In the genomic region with DNA sequence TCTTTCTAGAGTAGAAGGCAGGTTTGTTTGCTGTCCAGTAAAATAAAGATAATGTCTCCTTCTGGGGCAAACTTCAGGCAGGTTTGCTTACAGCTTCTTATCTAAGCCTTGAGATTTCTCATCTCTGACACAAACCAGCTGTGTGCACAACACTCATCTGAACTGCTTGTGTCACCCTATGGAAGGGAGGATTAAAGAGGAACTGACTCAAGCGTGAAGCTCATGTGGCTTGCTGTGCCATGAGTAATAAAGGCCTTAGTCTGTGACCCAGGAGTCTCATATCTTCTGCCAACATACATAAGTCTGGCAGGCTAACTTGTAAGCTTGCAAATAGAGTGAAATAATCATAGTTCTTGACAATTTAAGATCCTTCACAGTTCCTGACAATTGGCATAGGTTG, we compare ENCODE assay signal across 9 cellular contexts. TPM values are rescaled to one million over a fixed set of nuclear protein-coding genes. Genes with fewer than 3 reads are reported as not detected.
DNase-seq lines count a peak whose midpoint lies in the region; ATAC-seq and TF ChIP-seq lines count a peak whose summit lies in the region.
"Had no signal": no experiment of that assay in that cellular context is flagged by ENCODE, and none has a peak within 500 bp of the region (broad histone marks: within the 10 kb centered on the region; RNA-seq: fewer than 3 reads in every experiment).

No MANE protein-coding gene starts in this region.

- no peak overlapping the region for H3K4me3 ChIP-seq in cardiac muscle cell
- H3K4me3 ChIP-seq in right cardiac atrium (ENCODE audit: low read length), result no peak overlapping the region
- H3K4me3 ChIP-seq in Loucy (ENCODE audit: low read length, poor library complexity, severe bottlenecking), result no peak overlapping the region
- H3K4me3 ChIP-seq in upper lobe of right lung, result no peak overlapping the region
- H3K4me3 ChIP-seq: SK-N-MC had no signal

- H3K9ac ChIP-seq in Loucy (ENCODE audit: low read depth, low read length, poor library complexity, severe bottlenecking), result no peak overlapping the region

- H3K27me3 Mint-ChIP-seq in chondrocyte (ENCODE audit: low read depth), result peaks cover 4% of the 10 kb centered on the region

- TF ChIP-seq CTCF in cardiac muscle cell (IDR thresholded peaks at IDR 0.05; ENCODE audit: low read depth, low read length) (no peak), Loucy (conservative IDR thresholded peaks at IDR 0.05; ENCODE audit: low read length) (no peak), upper lobe of right lung (IDR thresholded peaks at IDR 0.05) (no peak), chondrocyte (IDR thresholded peaks at IDR 0.05) (no peak)

- H3K36me3 Mint-ChIP-seq in chondrocyte (ENCODE audit: low read depth), result peaks cover 2% of the 10 kb centered on the region

- no peaks in the 10 kb centered on the region for H3K79me2 ChIP-seq in Loucy (ENCODE audit: insufficient read depth, low read length)

- peak overlapping the region; percentile 32; the same call in 1 of the 2 replicates for H2AFZ ChIP-seq in Loucy (ENCODE audit: low read length)

- peaks cover 5% of the 10 kb centered on the region for H3K4me1 Mint-ChIP-seq in chondrocyte (ENCODE audit: low read depth)

- H3K27ac Mint-ChIP-seq in chondrocyte (ENCODE audit: unreplicated experiment), result no peak overlapping the region

- no peak for ATAC-seq in right cardiac atrium
- ATAC-seq in upper lobe of right lung, result peak; percentile 44

- 13% methylated on average over 1 of the region's 1 CpG for WGBS in right cardiac atrium

- H3K4me1 ChIP-seq in cardiac muscle cell (ENCODE audit: low read depth), result peaks cover 4% of the 10 kb centered on the region
- no peaks in the 10 kb centered on the region for H3K4me1 ChIP-seq in right cardiac atrium (ENCODE audit: control insufficient read depth, insufficient read depth, low read length)
- H3K4me1 ChIP-seq in Loucy (ENCODE audit: insufficient read depth, low read length, poor library complexity, severe bottlenecking), result peaks cover 4% of the 10 kb centered on the region
- no peaks in the 10 kb centered on the region for H3K4me1 ChIP-seq in upper lobe of right lung

- H3K4me2 ChIP-seq in Loucy (ENCODE audit: low read depth, low read length, poor library complexity, severe bottlenecking), result no peak overlapping the region

- DNase-seq in cardiac muscle cell (ENCODE audit: low read depth in 1 of 2, low spot score in 1 of 2) (peak in 1 of 2 donors; percentile 81), right cardiac atrium (no peak), dermis blood vessel endothelial cell (peak; percentile 37), upper lobe of right lung (no peak), chondrocyte (ENCODE audit: low spot score) (no peak), NCI-H146 treated with DMSO at 0.1 percent for 48 hours (lab: John Stamatoyannopoulos, UW; ENCODE audit: unreplicated experiment) (no peak), anterior cingulate cortex (lab: John Stamatoyannopoulos, UW) (no peak)

- H3K4me3 Mint-ChIP-seq in chondrocyte (ENCODE audit: unreplicated experiment), result no peak overlapping the region

- intact Hi-C loops in right cardiac atrium (cut with DNase I) (no loop called here), upper lobe of right lung (cut with DNase I) (no loop called here)

- H3K9me3 ChIP-seq in cardiac muscle cell (ENCODE audit: low read depth) (no peaks in the 10 kb centered on the region), right cardiac atrium (ENCODE audit: control insufficient read depth, low read length) (no peaks in the 10 kb centered on the region), Loucy (ENCODE audit: insufficient read depth, low read depth, low read length) (no peaks in the 10 kb centered on the region), upper lobe of right lung (no peaks in the 10 kb centered on the region)

- peak overlapping the region; percentile 46 for H3K27ac ChIP-seq in cardiac muscle cell
- H3K27ac ChIP-seq in right cardiac atrium (ENCODE audit: low read length), result no peak overlapping the region
- H3K27ac ChIP-seq in upper lobe of right lung, result no peak overlapping the region
- H3K27ac ChIP-seq: SK-N-MC had no signal

- H3F3A ChIP-seq in Loucy (ENCODE audit: low read depth), result no peaks in the 10 kb centered on the region

- peaks cover 3% of the 10 kb centered on the region for H3K9me3 Mint-ChIP-seq in chondrocyte (ENCODE audit: low read depth)

- H3K36me3 ChIP-seq in cardiac muscle cell, result no peaks in the 10 kb centered on the region
- no peaks in the 10 kb centered on the region for H3K36me3 ChIP-seq in Loucy (ENCODE audit: insufficient read depth, low read length)
- H3K36me3 ChIP-seq in upper lobe of right lung, result no peaks in the 10 kb centered on the region

- H3K9me2 ChIP-seq in Loucy (replicated peaks; ENCODE audit: low read depth, low read length), result no peaks in the 10 kb centered on the region

- H3K27me3 ChIP-seq in cardiac muscle cell (no peaks in the 10 kb centered on the region), right cardiac atrium (ENCODE audit: control insufficient read depth, insufficient read depth) (no peaks in the 10 kb centered on the region), Loucy (ENCODE audit: insufficient read depth, low read length, poor library complexity, severe bottlenecking) (no peaks in the 10 kb centered on the region), upper lobe of right lung (no peaks in the 10 kb centered on the region)

- no peaks in the 10 kb centered on the region for H4K20me1 ChIP-seq in Loucy (ENCODE audit: insufficient read depth, low read length, poor library complexity, severe bottlenecking)

RNA-seq across cellular contexts. Expression of gene CPO, which starts 24.2 kb away (rescaled TPM):
- total RNA-seq in cardiac muscle cell, result 0.11 and 0.42 TPM in 2 replicates
- 0.42 TPM in 1 of 2 replicates, not detected in the other for polyA plus RNA-seq in cardiac muscle cell
- under 1 TPM in 3 of 4 donors, not detected in 1; 0.31 to 0.50 (median 0.42) TPM for total RNA-seq in right cardiac atrium
- polyA plus RNA-seq in right cardiac atrium, result 0.52 TPM
- total RNA-seq in dermis blood vessel endothelial cell, result not detected in 2 replicates
- total RNA-seq in upper lobe of right lung, result not detected
- total RNA-seq in chondrocyte, result 0.34 TPM in 1 of 3 replicates, not detected in the others
